Comparison of ENCODE assay signal across 1 cellular context in the genomic region with DNA sequence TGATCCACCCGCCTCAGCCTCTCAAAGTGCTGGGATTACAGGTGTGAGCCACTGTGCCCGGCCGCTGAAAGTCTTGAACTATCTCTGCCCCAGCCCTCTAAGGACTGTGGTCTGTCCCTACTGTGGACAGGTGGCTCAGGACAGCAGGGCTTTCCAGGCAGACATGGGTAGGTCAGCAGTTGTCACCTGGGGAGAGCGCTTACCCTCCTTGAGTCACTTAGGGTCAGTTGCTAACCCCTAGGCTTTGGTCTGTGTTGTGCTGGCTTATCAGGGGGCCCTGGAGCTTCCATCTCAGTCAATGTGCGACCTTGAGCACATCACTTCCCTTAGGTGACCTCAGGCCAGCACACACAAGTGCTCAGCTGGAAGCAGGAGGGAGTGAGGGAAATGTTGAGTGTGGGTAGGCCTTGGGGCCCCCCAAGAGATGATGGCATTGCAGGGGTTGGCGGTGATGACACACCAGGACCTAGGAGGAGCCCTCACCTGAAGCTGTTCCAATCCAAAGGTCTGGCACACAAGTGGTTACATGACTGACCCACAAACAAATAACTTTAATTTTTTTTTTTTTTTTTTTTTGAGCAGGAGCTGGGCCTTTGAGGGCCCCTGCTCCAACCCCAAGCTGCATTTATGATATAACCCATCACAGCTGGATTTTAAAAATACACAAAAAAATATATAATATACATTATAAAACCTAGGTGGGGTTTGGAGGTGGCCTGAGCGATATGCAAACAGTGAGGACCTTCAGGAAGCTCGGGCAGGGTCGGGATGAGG.
TF ChIP-seq lines count a peak whose summit lies in the region.

No MANE protein-coding gene starts in this region.

TF ChIP-seq in H1, 55 proteins besides CTCF, POLR2A, EP300 and RAD21:
- TF ChIP-seq CHD1 (IDR thresholded peaks at IDR 0.05; ENCODE audit: low read depth, low read length) = no peak
- no peak for TF ChIP-seq CHD2 (IDR thresholded peaks at IDR 0.05; ENCODE audit: low read length)
- TF ChIP-seq POLR2AphosphoS5 (IDR thresholded peaks at IDR 0.05; ENCODE audit: low read depth, low read length) = peak; percentile 82; the same call in 1 of the 2 replicates
- TF ChIP-seq FOSL1 (IDR thresholded peaks at IDR 0.05; ENCODE audit: insufficient read depth, low read depth, low read length) = no peak
